Comparison of ENCODE assay signal across 1 cellular context in the genomic region with DNA sequence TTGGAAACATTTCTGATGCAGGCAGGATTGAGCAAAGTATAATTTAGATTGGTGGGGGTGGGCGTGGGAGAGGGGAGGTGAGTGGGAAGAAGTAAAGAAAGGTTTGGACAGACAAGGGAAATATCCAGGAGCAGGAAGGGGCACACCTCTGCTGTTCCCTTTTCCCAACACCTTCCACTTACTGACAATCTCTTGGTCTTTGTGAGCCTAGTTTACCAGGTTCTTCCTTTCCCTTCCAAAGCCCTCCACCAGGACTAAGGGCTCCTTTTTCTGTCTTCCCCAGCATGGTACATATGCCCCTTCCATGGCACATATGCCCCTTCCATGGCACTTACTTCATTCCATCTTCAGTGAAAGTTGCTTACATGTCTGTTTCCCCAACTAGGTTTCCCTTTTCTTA.
TF ChIP-seq lines count a peak whose summit lies in the region.

No MANE protein-coding gene starts in this region.

TF ChIP-seq in IMR-90, 13 proteins besides CTCF, POLR2A, EP300 and RAD21:
- TF ChIP-seq SMC3 (IDR thresholded peaks at IDR 0.05; ENCODE audit: low read depth, low read length), result no peak
- TF ChIP-seq CHD1 (IDR thresholded peaks at IDR 0.05; ENCODE audit: low read depth, low read length), result no peak
- no peak for TF ChIP-seq FOS (IDR thresholded peaks at IDR 0.05; ENCODE audit: low read depth, low read length)
- TF ChIP-seq RFX5 (IDR thresholded peaks at IDR 0.05; ENCODE audit: low read depth, low read length), result no peak
- TF ChIP-seq, protein P1, sequence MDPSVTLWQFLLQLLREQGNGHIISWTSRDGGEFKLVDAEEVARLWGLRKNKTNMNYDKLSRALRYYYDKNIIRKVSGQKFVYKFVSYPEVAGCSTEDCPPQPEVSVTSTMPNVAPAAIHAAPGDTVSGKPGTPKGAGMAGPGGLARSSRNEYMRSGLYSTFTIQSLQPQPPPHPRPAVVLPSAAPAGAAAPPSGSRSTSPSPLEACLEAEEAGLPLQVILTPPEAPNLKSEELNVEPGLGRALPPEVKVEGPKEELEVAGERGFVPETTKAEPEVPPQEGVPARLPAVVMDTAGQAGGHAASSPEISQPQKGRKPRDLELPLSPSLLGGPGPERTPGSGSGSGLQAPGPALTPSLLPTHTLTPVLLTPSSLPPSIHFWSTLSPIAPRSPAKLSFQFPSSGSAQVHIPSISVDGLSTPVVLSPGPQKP (IDR thresholded peaks at IDR 0.05; ENCODE audit: borderline replicate concordance, low read depth, low read length), result no peak
- no peak for TF ChIP-seq BHLHE40 (IDR thresholded peaks at IDR 0.05; ENCODE audit: low read depth, low read length)
- TF ChIP-seq MAFK (IDR thresholded peaks at IDR 0.05; ENCODE audit: low read depth, low read length), result no peak
- TF ChIP-seq MAZ (IDR thresholded peaks at IDR 0.05; ENCODE audit: borderline replicate concordance, low read depth, low read length), result no peak
- no peak for TF ChIP-seq NFE2L2 (IDR thresholded peaks at IDR 0.05; ENCODE audit: low read depth, low read length)
- no peak for TF ChIP-seq CEBPB (IDR thresholded peaks at IDR 0.05; ENCODE audit: low read depth, low read length)
- no peak for TF ChIP-seq MXI1 (IDR thresholded peaks at IDR 0.05; ENCODE audit: borderline replicate concordance, low read depth, low read length)
- TF ChIP-seq, protein P2, sequence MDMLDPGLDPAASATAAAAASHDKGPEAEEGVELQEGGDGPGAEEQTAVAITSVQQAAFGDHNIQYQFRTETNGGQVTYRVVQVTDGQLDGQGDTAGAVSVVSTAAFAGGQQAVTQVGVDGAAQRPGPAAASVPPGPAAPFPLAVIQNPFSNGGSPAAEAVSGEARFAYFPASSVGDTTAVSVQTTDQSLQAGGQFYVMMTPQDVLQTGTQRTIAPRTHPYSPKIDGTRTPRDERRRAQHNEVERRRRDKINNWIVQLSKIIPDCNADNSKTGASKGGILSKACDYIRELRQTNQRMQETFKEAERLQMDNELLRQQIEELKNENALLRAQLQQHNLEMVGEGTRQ (IDR thresholded peaks at IDR 0.05; ENCODE audit: low read depth, low read length), result no peak
- no peak for TF ChIP-seq RCOR1 (IDR thresholded peaks at IDR 0.05; ENCODE audit: insufficient replicate concordance, low read length)
